In the genomic region with DNA sequence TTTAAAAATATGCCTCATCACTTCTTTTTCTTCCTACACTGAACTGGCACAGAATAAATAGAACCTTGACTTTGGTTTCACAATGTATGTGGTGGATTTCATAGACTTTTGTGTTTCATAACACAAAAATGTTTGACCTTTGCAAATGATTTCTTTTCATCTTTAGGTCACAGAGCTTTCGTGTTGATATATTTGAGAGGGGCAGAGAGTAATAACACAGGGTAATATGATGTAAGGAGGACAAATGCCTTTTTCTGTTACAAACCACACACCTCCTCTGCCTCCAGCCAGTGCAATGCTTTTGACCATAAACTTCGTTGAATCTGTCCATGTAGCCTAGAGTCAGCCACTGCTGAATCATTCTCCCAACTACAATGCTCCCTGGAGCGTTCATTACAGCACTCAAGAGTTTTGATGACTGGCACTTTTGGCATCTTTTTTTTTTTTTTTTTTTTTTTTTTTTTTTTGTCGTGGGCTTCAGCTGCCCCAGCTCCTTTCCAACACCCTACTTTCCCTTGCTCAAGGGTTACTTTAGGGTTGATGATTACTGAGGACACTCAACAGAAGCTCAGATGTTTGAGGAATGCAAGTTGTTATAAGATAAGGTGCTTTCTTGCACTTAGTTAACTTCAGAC, we compare ENCODE assay signal across 1 cellular context.
TF ChIP-seq lines count a peak whose summit lies in the region.

No MANE protein-coding gene starts in this region.

TF ChIP-seq in HepG2, 621 proteins besides CTCF, POLR2A, EP300 and RAD21 (continued from another document):
- TF ChIP-seq, protein P1, sequence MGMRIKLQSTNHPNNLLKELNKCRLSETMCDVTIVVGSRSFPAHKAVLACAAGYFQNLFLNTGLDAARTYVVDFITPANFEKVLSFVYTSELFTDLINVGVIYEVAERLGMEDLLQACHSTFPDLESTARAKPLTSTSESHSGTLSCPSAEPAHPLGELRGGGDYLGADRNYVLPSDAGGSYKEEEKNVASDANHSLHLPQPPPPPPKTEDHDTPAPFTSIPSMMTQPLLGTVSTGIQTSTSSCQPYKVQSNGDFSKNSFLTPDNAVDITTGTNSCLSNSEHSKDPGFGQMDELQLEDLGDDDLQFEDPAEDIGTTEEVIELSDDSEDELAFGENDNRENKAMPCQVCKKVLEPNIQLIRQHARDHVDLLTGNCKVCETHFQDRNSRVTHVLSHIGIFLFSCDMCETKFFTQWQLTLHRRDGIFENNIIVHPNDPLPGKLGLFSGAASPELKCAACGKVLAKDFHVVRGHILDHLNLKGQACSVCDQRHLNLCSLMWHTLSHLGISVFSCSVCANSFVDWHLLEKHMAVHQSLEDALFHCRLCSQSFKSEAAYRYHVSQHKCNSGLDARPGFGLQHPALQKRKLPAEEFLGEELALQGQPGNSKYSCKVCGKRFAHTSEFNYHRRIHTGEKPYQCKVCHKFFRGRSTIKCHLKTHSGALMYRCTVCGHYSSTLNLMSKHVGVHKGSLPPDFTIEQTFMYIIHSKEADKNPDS (CRISPR knock-in tag; IDR thresholded peaks at IDR 0.05) = 0 out of 2 replicates have a peak, but pooled peaks have one; percentile 16
- 0 out of 2 replicates have a peak, but pooled peaks have one; percentile 34 for TF ChIP-seq CBFB (CRISPR knock-in tag; IDR thresholded peaks at IDR 0.05)
- TF ChIP-seq KMT2B (CRISPR knock-in tag; IDR thresholded peaks at IDR 0.05) = peak; percentile 61; the same call in 1 of the 2 replicates
- TF ChIP-seq, protein P2, sequence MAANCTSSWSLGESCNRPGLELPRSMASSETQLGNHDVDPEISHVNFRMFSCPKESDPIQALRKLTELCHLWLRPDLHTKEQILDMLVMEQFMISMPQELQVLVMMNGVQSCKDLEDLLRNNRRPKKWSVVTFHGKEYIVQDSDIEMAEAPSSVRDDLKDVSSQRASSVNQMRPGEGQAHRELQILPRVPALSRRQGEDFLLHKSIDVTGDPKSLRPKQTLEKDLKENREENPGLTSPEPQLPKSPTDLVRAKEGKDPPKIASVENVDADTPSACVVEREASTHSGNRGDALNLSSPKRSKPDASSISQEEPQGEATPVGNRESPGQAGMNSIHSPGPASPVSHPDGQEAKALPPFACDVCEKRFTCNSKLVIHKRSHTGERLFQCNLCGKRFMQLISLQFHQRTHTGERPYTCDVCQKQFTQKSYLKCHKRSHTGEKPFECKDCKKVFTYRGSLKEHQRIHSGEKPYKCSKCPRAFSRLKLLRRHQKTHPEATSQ (CRISPR knock-in tag; IDR thresholded peaks at IDR 0.05; ENCODE audit: borderline replicate concordance) = no peak; the same call in 1 of the 2 replicates
- peak; percentile 88; the same call in 1 of the 2 replicates for TF ChIP-seq NFIC (IDR thresholded peaks at IDR 0.05; ENCODE audit: low read length)
- peak; percentile 80 for TF ChIP-seq ZSCAN29 (CRISPR knock-in tag; conservative IDR thresholded peaks at IDR 0.05)
- peak; percentile 98 for TF ChIP-seq NR2F6 (IDR thresholded peaks at IDR 0.05)
- peak; percentile 97 for TF ChIP-seq NR2F6 (CRISPR knock-in tag; IDR thresholded peaks at IDR 0.05)
- peak; percentile 87 for TF ChIP-seq NFE2L2 (IDR thresholded peaks at IDR 0.05; ENCODE audit: low read length)
- peak; percentile 89 for TF ChIP-seq MAFF (IDR thresholded peaks at IDR 0.05; ENCODE audit: low read depth, low read length)
- TF ChIP-seq FOXJ3 (CRISPR knock-in tag; IDR thresholded peaks at IDR 0.05; ENCODE audit: borderline replicate concordance) = peak; percentile 91
- TF ChIP-seq FOXO1 (CRISPR knock-in tag; IDR thresholded peaks at IDR 0.05) = peak; percentile 63; the same call in 1 of the 2 replicates
- 0 out of 2 replicates have a peak, but pooled peaks have one; percentile 41 for TF ChIP-seq IRF2 (CRISPR knock-in tag; IDR thresholded peaks at IDR 0.05)
- peak; percentile 90 for TF ChIP-seq ISL2 (CRISPR knock-in tag; IDR thresholded peaks at IDR 0.05)
- TF ChIP-seq ZNF547 (CRISPR knock-in tag; IDR thresholded peaks at IDR 0.05) = no peak
- peak; percentile 82 for TF ChIP-seq HNF4A (CRISPR knock-in tag; IDR thresholded peaks at IDR 0.05)
- no peak for TF ChIP-seq SCMH1 (CRISPR knock-in tag; IDR thresholded peaks at IDR 0.05; ENCODE audit: borderline replicate concordance)
- TF ChIP-seq NFKB2 (CRISPR knock-in tag; IDR thresholded peaks at IDR 0.05; ENCODE audit: borderline replicate concordance) = no peak
- TF ChIP-seq, protein P3, sequence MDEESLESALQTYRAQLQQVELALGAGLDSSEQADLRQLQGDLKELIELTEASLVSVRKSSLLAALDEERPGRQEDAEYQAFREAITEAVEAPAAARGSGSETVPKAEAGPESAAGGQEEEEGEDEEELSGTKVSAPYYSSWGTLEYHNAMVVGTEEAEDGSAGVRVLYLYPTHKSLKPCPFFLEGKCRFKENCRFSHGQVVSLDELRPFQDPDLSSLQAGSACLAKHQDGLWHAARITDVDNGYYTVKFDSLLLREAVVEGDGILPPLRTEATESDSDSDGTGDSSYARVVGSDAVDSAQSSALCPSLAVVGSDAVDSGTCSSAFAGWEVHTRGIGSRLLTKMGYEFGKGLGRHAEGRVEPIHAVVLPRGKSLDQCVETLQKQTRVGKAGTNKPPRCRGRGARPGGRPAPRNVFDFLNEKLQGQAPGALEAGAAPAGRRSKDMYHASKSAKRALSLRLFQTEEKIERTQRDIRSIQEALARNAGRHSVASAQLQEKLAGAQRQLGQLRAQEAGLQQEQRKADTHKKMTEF (CRISPR knock-in tag; IDR thresholded peaks at IDR 0.05) = peak; percentile 91
- peak; percentile 80; the same call in 1 of the 2 replicates for TF ChIP-seq MIER3 (CRISPR knock-in tag; IDR thresholded peaks at IDR 0.05; ENCODE audit: borderline replicate concordance)
- peak; percentile 74 for TF ChIP-seq ZNF331 (CRISPR knock-in tag; IDR thresholded peaks at IDR 0.05)
- peak; percentile 94 for TF ChIP-seq NCOA2 (CRISPR knock-in tag; IDR thresholded peaks at IDR 0.05)
- TF ChIP-seq HDAC1 (CRISPR knock-in tag; IDR thresholded peaks at IDR 0.05) = peak; percentile 52; the same call in 1 of the 2 replicates
- TF ChIP-seq, protein P4, sequence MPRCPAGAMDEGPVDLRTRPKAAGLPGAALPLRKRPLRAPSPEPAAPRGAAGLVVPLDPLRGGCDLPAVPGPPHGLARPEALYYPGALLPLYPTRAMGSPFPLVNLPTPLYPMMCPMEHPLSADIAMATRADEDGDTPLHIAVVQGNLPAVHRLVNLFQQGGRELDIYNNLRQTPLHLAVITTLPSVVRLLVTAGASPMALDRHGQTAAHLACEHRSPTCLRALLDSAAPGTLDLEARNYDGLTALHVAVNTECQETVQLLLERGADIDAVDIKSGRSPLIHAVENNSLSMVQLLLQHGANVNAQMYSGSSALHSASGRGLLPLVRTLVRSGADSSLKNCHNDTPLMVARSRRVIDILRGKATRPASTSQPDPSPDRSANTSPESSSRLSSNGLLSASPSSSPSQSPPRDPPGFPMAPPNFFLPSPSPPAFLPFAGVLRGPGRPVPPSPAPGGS (CRISPR knock-in tag; IDR thresholded peaks at IDR 0.05) = no peak
- 0 out of 2 replicates have a peak, but pooled peaks have one; percentile 33 for TF ChIP-seq ZNF3 (CRISPR knock-in tag; IDR thresholded peaks at IDR 0.05)
- TF ChIP-seq GATA4 (IDR thresholded peaks at IDR 0.05; ENCODE audit: borderline replicate concordance, low read depth) = 0 out of 2 replicates have a peak, but pooled peaks have one; percentile 26
- peak in 1 of 2 experiments; percentile 90; a peak in 1 of 4 replicates for TF ChIP-seq KLF16 (CRISPR knock-in tag; IDR thresholded peaks at IDR 0.05)
